Comparison of ENCODE assay signal across 8 cellular contexts in genomic region chr9:35161713-35162604, GRCh38. TPM values are rescaled to one million over a fixed set of nuclear protein-coding genes. Genes with fewer than 3 reads are reported as not detected.
A peak's percentile ranks its signal among the peaks of the same experiment; 100 is the strongest.
DNase-seq lines count a peak whose midpoint lies in the region; ATAC-seq and TF ChIP-seq lines count a peak whose summit lies in the region.

TSS of gene UNC13B (plus strand) at chr9:35162009. CDS start at chr9:35162284, 275 bp downstream.

- peak within 1 kb of the TSS; percentile 92 for H3K4me3 Mint-ChIP-seq in T-helper 17 cell
- peak within 1 kb of the TSS; percentile 97 for H3K4me3 Mint-ChIP-seq in type B pancreatic cell

- intact Hi-C loops in left ventricle myocardium superior (cut with micrococcal nuclease) = no loop called here
- intact Hi-C loops in posterior vena cava (cut with DNase I) = no loop called here

- no peak within 1 kb of the TSS for H3K27ac Mint-ChIP-seq in T-helper 17 cell
- peak within 1 kb of the TSS; percentile 99 for H3K27ac Mint-ChIP-seq in type B pancreatic cell

- H3K9me3 ChIP-seq in T-helper 17 cell (ENCODE audit: control insufficient read depth, low read length, poor library complexity, severe bottlenecking) = no peaks in the 10 kb centered on the region

- H3K27me3 Mint-ChIP-seq in T-helper 17 cell = peaks cover 4% of the 10 kb centered on the region
- H3K27me3 Mint-ChIP-seq in type B pancreatic cell = no peaks in the 10 kb centered on the region

- DNase-seq in EL (peak; percentile 97), HFF-Myc (ENCODE audit: extremely low read depth, low read depth) (peak; percentile 66), NCI-H1417 treated with DMSO at 0.1 percent for 48 hours (lab: John Stamatoyannopoulos, UW) (peak; percentile 49), T-helper 17 cell (peak; percentile 30 to 72 (median 65)), anterior cingulate cortex (lab: John Stamatoyannopoulos, UW) (peak; percentile 50 to 97 (median 90)), left ventricle myocardium superior (peak; percentile 98), posterior vena cava (ENCODE audit: low spot score) (peak; percentile 97), type B pancreatic cell (ENCODE audit: extremely low spot score, unreplicated experiment) (peak; percentile 95)

- no peaks in the 10 kb centered on the region for H3K9me3 Mint-ChIP-seq in type B pancreatic cell

- no peak for TF ChIP-seq CTCF in HFF-Myc (IDR thresholded peaks at IDR 0.05; ENCODE audit: low read depth, low read length, missing control alignments)
- peak; percentile 42 for TF ChIP-seq CTCF in type B pancreatic cell (conservative IDR thresholded peaks at IDR 0.05)

- peaks cover 17% of the 10 kb centered on the region for H3K4me1 Mint-ChIP-seq in T-helper 17 cell
- H3K4me1 Mint-ChIP-seq in type B pancreatic cell (ENCODE audit: unreplicated experiment) = peaks cover 24% of the 10 kb centered on the region

- peak; percentile 91 for ATAC-seq in T-helper 17 cell
- peak; percentile 99 for ATAC-seq in left ventricle myocardium superior

- H3K36me3 Mint-ChIP-seq in T-helper 17 cell (ENCODE audit: low read depth) = no peaks in the 10 kb centered on the region
- H3K36me3 Mint-ChIP-seq in type B pancreatic cell = no peaks in the 10 kb centered on the region

- peak within 1 kb of the TSS; percentile 89 for H3K4me3 ChIP-seq in HFF-Myc (replicated peaks; ENCODE audit: low read depth, low read length)

RNA-seq across cellular contexts. Expression of gene UNC13B, which starts in this region (rescaled TPM):
- total RNA-seq in T-helper 17 cell = under 1 TPM; 0.50 to 0.99 TPM
- 25.5 TPM for total RNA-seq in left ventricle myocardium superior
- total RNA-seq in posterior vena cava = 10 to 100 TPM; 27.3 to 29.1 TPM
- total RNA-seq in type B pancreatic cell (ENCODE audit: low replicate concordance) = 48.9 and 62.1 TPM in 2 replicates

Comparison
In these comparisons a context has a peak if more than half of its experiments do, and no peak if none do; other contexts are left out.
1. Peak in every context shown above with its lines: DNase-seq, ATAC-seq and H3K4me3 ChIP-seq.
2. RNA of gene UNC13B (total RNA-seq): 48.9 to 62.1 TPM in type B pancreatic cell, 27.3 to 29.1 TPM in posterior vena cava and 25.5 TPM in left ventricle myocardium superior (single experiment); 0.50 to 0.99 TPM in T-helper 17 cell; every median in the first group is over 10 times any median in the second.
3. Peak in DNase-seq and ATAC-seq in T-helper 17 cell; RNA of the gene not detected or under 1 TPM.